1 cellular context compared by ENCODE assay signal in genomic region chr2:10717630-10718029, GRCh38.
TF ChIP-seq lines count a peak whose summit lies in the region.

No MANE protein-coding gene starts in this region.

TF ChIP-seq in SK-N-SH, 30 proteins besides CTCF, POLR2A, EP300 and RAD21 (continued from another document):
- TF ChIP-seq IRF3 (IDR thresholded peaks at IDR 0.05; ENCODE audit: low read depth, low read length) (no peak), JUND (IDR thresholded peaks at IDR 0.05) (peak; percentile 88; the same call in 1 of the 2 replicates), FOXJ3 (CRISPR knock-in tag; IDR thresholded peaks at IDR 0.05) (no peak), ZBTB33 (IDR thresholded peaks at IDR 0.05; ENCODE audit: borderline replicate concordance, low read depth) (no peak), GATA2 (CRISPR knock-in tag; IDR thresholded peaks at IDR 0.05) (no peak), CHD2 (IDR thresholded peaks at IDR 0.05; ENCODE audit: low read length, partially characterized antibody) (no peak), RCOR1 (IDR thresholded peaks at IDR 0.05; ENCODE audit: low read length) (no peak), ELF1 (IDR thresholded peaks at IDR 0.05) (no peak), TCF12 (IDR thresholded peaks at IDR 0.05) (peak; percentile 84), MXI1 (IDR thresholded peaks at IDR 0.05; ENCODE audit: low read depth, low read length) (no peak), NFIC (IDR thresholded peaks at IDR 0.05; ENCODE audit: borderline replicate concordance) (peak; percentile 88), MEF2A (IDR thresholded peaks at IDR 0.05; ENCODE audit: borderline replicate concordance, low read depth) (no peak), SIN3A (IDR thresholded peaks at IDR 0.05; ENCODE audit: borderline replicate concordance, low read depth, low read length) (0 out of 2 replicates have a peak, but pooled peaks have one; percentile 31), TEAD4 (IDR thresholded peaks at IDR 0.05; ENCODE audit: borderline replicate concordance, insufficient read depth) (peak; percentile 62; the same call in 1 of the 2 replicates), USF1 (IDR thresholded peaks at IDR 0.05; ENCODE audit: borderline replicate concordance, low read depth) (no peak), FOSL2 (IDR thresholded peaks at IDR 0.05; ENCODE audit: borderline replicate concordance, low read depth) (peak; percentile 78; the same call in 1 of the 2 replicates), NRF1 (IDR thresholded peaks at IDR 0.05; ENCODE audit: low read depth, low read length) (no peak)
